In genomic region chrX:24655679-24656078, GRCh38 we compare ENCODE assay signal across 1 cellular context. TPM values are rescaled to one million over a fixed set of nuclear protein-coding genes. Genes with fewer than 3 reads are reported as not detected.
"Had no signal": no experiment of that assay in that cellular context is flagged by ENCODE, and none has a peak within 500 bp of the region (broad histone marks: within the 10 kb centered on the region; RNA-seq: fewer than 3 reads in every experiment).

No MANE protein-coding gene starts in this region.

RNA-seq across cellular contexts. Expression of gene PCYT1B, which starts 8.5 kb away (rescaled TPM):
- total RNA-seq: subcutaneous adipose tissue had no signal
